Comparison of ENCODE assay signal across 8 cellular contexts in genomic region chr17:70137451-70138230, GRCh38. TPM values are rescaled to one million over a fixed set of nuclear protein-coding genes. Genes with fewer than 3 reads are reported as not detected.
DNase-seq lines count a peak whose midpoint lies in the region; ATAC-seq and TF ChIP-seq lines count a peak whose summit lies in the region.

No MANE protein-coding gene starts in this region.

- no peak for TF ChIP-seq CTCF in cardiac muscle cell (IDR thresholded peaks at IDR 0.05; ENCODE audit: low read depth, low read length)

- H3K36me3 Mint-ChIP-seq in activated T-cell treated with anti-CD3 and anti-CD28 coated beads, Interleukin-2, amount 50 U/mL, for 4 hours (ENCODE audit: insufficient read depth) = no peaks in the 10 kb centered on the region

- peak; percentile 98 for ATAC-seq in GM19468 (IDR thresholded peaks at IDR 0.05; ENCODE audit: extremely low read depth, unreplicated experiment)
- ATAC-seq in HG03469 (IDR thresholded peaks at IDR 0.05; ENCODE audit: unreplicated experiment) = peak; percentile 97
- peak; percentile 95 to 97 for ATAC-seq in activated T-cell treated with anti-CD3 and anti-CD28 coated beads, Interleukin-2, amount 50 U/mL, for 4 hours

- no peaks in the 10 kb centered on the region for H3K9me3 ChIP-seq in cardiac muscle cell (ENCODE audit: low read depth)

- H3K4me1 ChIP-seq in cardiac muscle cell (ENCODE audit: low read depth) (peaks cover 5% of the 10 kb centered on the region), rectal smooth muscle tissue (ENCODE audit: control insufficient read depth, insufficient read depth, low read length) (peaks cover 11% of the 10 kb centered on the region)

- H3K9me3 Mint-ChIP-seq in activated T-cell treated with anti-CD3 and anti-CD28 coated beads, Interleukin-2, amount 50 U/mL, for 4 hours = no peaks in the 10 kb centered on the region

- no peak overlapping the region for H3K4me3 ChIP-seq in cardiac muscle cell
- peak overlapping the region; percentile 63 for H3K4me3 ChIP-seq in rectal smooth muscle tissue (ENCODE audit: low read length)

- H3K9ac ChIP-seq in rectal smooth muscle tissue (ENCODE audit: low read length) = no peak overlapping the region

- H3K4me1 Mint-ChIP-seq in activated T-cell treated with anti-CD3 and anti-CD28 coated beads, Interleukin-2, amount 50 U/mL, for 4 hours (ENCODE audit: low read depth) = peaks cover 15% of the 10 kb centered on the region

- no peak overlapping the region for H3K27ac ChIP-seq in cardiac muscle cell
- peak overlapping the region; percentile 70 for H3K27ac ChIP-seq in rectal smooth muscle tissue (ENCODE audit: low read depth, low read length)

- H3K27me3 Mint-ChIP-seq in activated T-cell treated with anti-CD3 and anti-CD28 coated beads, Interleukin-2, amount 50 U/mL, for 4 hours (ENCODE audit: low read depth) = no peaks in the 10 kb centered on the region

- no peaks in the 10 kb centered on the region for H3K27me3 ChIP-seq in cardiac muscle cell
- no peaks in the 10 kb centered on the region for H3K27me3 ChIP-seq in rectal smooth muscle tissue (ENCODE audit: control insufficient read depth, insufficient read depth, low read length)

- H3K4me3 Mint-ChIP-seq in activated T-cell treated with anti-CD3 and anti-CD28 coated beads, Interleukin-2, amount 50 U/mL, for 4 hours = peak overlapping the region; percentile 56

- no peaks in the 10 kb centered on the region for H3K36me3 ChIP-seq in cardiac muscle cell
- no peaks in the 10 kb centered on the region for H3K36me3 ChIP-seq in rectal smooth muscle tissue (ENCODE audit: control insufficient read depth, insufficient read depth, low read length)

- DNase-seq in DMS153 treated with DMSO at 0.1 percent for 48 hours (lab: John Stamatoyannopoulos, UW; ENCODE audit: unreplicated experiment) = peak; percentile 26
- no peak for DNase-seq in activated T-cell treated with anti-CD3 and anti-CD28 coated beads, Interleukin-2, amount 50 U/mL, for 4 hours
- DNase-seq in cardiac muscle cell (ENCODE audit: low read depth in 1 of 2, low spot score in 1 of 2) = peak; percentile 11 to 97
- no peak for DNase-seq in activated effector memory CD4-positive, alpha-beta T cell treated with anti-CD3 and anti-CD28 coated beads, Interleukin-2, amount 50 U/mL, for 16 hours
- no peak for DNase-seq in activated effector memory CD4-positive, alpha-beta T cell treated with Interleukin-2 at 50 U/mL for 16 hours

RNA-seq across cellular contexts. Expression of gene KCNJ2, which starts 31.7 kb away (rescaled TPM):
- total RNA-seq in activated T-cell treated with anti-CD3 and anti-CD28 coated beads, Interleukin-2, amount 50 U/mL, for 4 hours = not detected
- 0.14 and 0.66 TPM in 2 replicates for total RNA-seq in cardiac muscle cell
- polyA plus RNA-seq in cardiac muscle cell = 0.14 TPM in 1 of 2 replicates, not detected in the other

Comparison
In these comparisons a context has a peak if more than half of its experiments do, and no peak if none do; other contexts are left out.
1. DNase-seq: peak in DMS153 treated with DMSO at 0.1 percent for 48 hours (single experiment) and cardiac muscle cell (2 of 2); none in activated T-cell treated with anti-CD3 and anti-CD28 coated beads, Interleukin-2, amount 50 U/mL, for 4 hours (single experiment), activated effector memory CD4-positive, alpha-beta T cell treated with anti-CD3 and anti-CD28 coated beads, Interleukin-2, amount 50 U/mL, for 16 hours (single experiment) and activated effector memory CD4-positive, alpha-beta T cell treated with Interleukin-2 at 50 U/mL for 16 hours (single experiment).
2. Peak in every context shown above with its lines, with median percentiles within 50 percentile points of each other: ATAC-seq.